Comparison of ENCODE assay signal across 18 cellular contexts in the genomic region with DNA sequence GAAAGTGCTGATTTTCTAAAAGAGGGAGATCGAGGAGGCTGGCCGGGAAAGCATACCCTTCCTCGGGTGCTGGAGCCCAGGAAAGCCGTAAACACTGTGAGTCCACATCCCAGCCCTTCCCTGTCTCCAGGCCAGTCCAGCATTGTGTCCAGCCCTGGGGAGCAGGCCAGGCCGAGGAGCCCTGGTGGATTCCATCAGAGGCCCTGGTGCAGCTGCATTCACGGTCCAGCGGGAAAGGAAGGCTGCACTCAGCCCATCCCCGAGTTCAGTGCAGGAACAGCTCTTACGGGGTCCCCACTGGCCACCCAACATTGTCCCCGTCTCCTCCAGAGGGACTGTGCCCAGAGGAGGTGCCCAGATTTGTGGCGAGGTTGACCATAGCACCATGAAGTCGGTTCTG.
"Had no signal": no experiment of that assay in that cellular context is flagged by ENCODE, and none has a peak within 500 bp of the region (broad histone marks: within the 10 kb centered on the region; RNA-seq: fewer than 3 reads in every experiment).

No MANE protein-coding gene starts in this region.

- H3K27me3 Mint-ChIP-seq: activated CD4-positive, alpha-beta T cell treated with anti-CD3 and anti-CD28 coated beads, Interleukin-2, amount 10 ng/mL, durations not matched to agents 24 days and 14 days; type B pancreatic cell had no signal

- DNase-seq: activated CD4-positive, alpha-beta T cell treated with anti-CD3 and anti-CD28 coated beads, Interleukin-2, amount 10 ng/mL, durations not matched to agents 24 days and 14 days; activated CD8-positive, alpha-beta memory T cell treated with anti-CD3 and anti-CD28 coated beads for 24 hours; activated CD8-positive, alpha-beta memory T cell treated with anti-CD3 and anti-CD28 coated beads, Interleukin-2, amount 50 U/mL, for 48 hours; activated effector memory CD4-positive, alpha-beta T cell treated with Interleukin-2 at 50 U/mL for 16 hours; activated naive CD4-positive, alpha-beta T cell treated with anti-CD3 and anti-CD28 coated beads, Interleukin-2, amount 50 U/mL, for 16 hours; activated T-cell treated with anti-CD3 and anti-CD28 coated beads, Interleukin-2, amount 50 U/mL, for 48 hours; brain microvascular endothelial cell; effector CD8-positive, alpha-beta T cell; left cardiac atrium; midbrain; stimulated activated CD4-positive, alpha-beta T cell treated with anti-CD3 and anti-CD28 coated beads, Interleukin-15, amount 100 ng/mL, for 24 hours; stimulated activated CD4-positive, alpha-beta T cell treated with anti-CD3 and anti-CD28 coated beads, Interleukin-2, amount 100 ng/mL, for 48 hours had no signal

- H3K9ac ChIP-seq: parathyroid adenoma had no signal

- H3K36me3 ChIP-seq: brain microvascular endothelial cell, right atrium auricular region had no signal

- H3K27me3 ChIP-seq: brain microvascular endothelial cell, right atrium auricular region had no signal

- ATAC-seq: esophagus mucosa had no signal

- H2AFZ ChIP-seq: parathyroid adenoma had no signal

- H3K4me3 Mint-ChIP-seq: activated CD4-positive, alpha-beta T cell treated with anti-CD3 and anti-CD28 coated beads, Interleukin-2, amount 10 ng/mL, durations not matched to agents 24 days and 14 days; central memory CD8-positive, alpha-beta T cell; type B pancreatic cell had no signal

- H3K4me3 ChIP-seq: right atrium auricular region, skin epidermis had no signal

- H3K9me3 Mint-ChIP-seq: activated CD4-positive, alpha-beta T cell treated with anti-CD3 and anti-CD28 coated beads, Interleukin-2, amount 10 ng/mL, durations not matched to agents 24 days and 14 days; type B pancreatic cell had no signal

- H3K27ac Mint-ChIP-seq: activated CD4-positive, alpha-beta T cell treated with anti-CD3 and anti-CD28 coated beads, Interleukin-2, amount 10 ng/mL, durations not matched to agents 24 days and 14 days; type B pancreatic cell had no signal

- H3K79me2 ChIP-seq: parathyroid adenoma had no signal

- H3K4me1 ChIP-seq: parathyroid adenoma, right atrium auricular region had no signal

- H3K4me1 Mint-ChIP-seq: activated CD4-positive, alpha-beta T cell treated with anti-CD3 and anti-CD28 coated beads, Interleukin-2, amount 10 ng/mL, durations not matched to agents 24 days and 14 days; central memory CD8-positive, alpha-beta T cell had no signal

- H3K27ac ChIP-seq: brain microvascular endothelial cell, parathyroid adenoma, right atrium auricular region, skin epidermis had no signal
